15 cellular contexts compared by ENCODE assay signal in genomic region chr17:82287013-82287848, GRCh38. TPM values are rescaled to one million over a fixed set of nuclear protein-coding genes. Genes with fewer than 3 reads are reported as not detected.
DNase-seq lines count a peak whose midpoint lies in the region; ATAC-seq, FAIRE-seq and TF ChIP-seq lines count a peak whose summit lies in the region.
"Had no signal": no experiment of that assay in that cellular context is flagged by ENCODE, and none has a peak within 500 bp of the region (broad histone marks: within the 10 kb centered on the region; RNA-seq: fewer than 3 reads in every experiment).

No MANE protein-coding gene starts in this region.

- TF ChIP-seq RAD21 in A549 (conservative IDR thresholded peaks at IDR 0.05 in 1 of 2, IDR thresholded peaks at IDR 0.05 in 1 of 2): no peak

- POLR2A ChIA-PET in A549 (lab: Yijun Ruan, JAX): no interaction called here

- TF ChIP-seq POLR2A in A549 (IDR thresholded peaks at IDR 0.05; ENCODE audit: low read length): no peak

- 86% methylated on average over 8 of the region's 8 CpGs for WGBS in A549 (ENCODE audit: missing lambda C conversion rate)
- WGBS in pancreas, 2 donors: 83% methylated on average over 8 of the region's 8 CpGs

- H3K27me3 ChIP-seq in duodenal mucosa (ENCODE audit: control insufficient read depth in 1 of 2, insufficient read depth in 2 of 2, low read length in 2 of 2): peaks cover 0 to 3% of the 10 kb centered on the region in 2 donors
- H3K27me3 ChIP-seq in pancreas: no peaks in the 10 kb centered on the region
- H3K27me3 ChIP-seq: spleen had no signal

- peaks cover 0 to 12% (median 8%) of the 10 kb centered on the region in 3 donors for H3K4me1 Mint-ChIP-seq in IgD-negative memory B cell
- H3K4me1 Mint-ChIP-seq in activated T-helper 2 cell treated with anti-CD3 and anti-CD28 coated beads, Interferon-gamma antibody, Interleukin-2, Interleukin-4, amounts not matched to agents 10 μg/mL and 5 μg/mL and 100 μg/mL, durations not matched to agents 14 hours and 24 hours and 36 hours (ENCODE audit: low read depth): peaks cover 25% of the 10 kb centered on the region

- H3K27ac ChIP-seq in A549 (peak overlapping the region; percentile 87 to 88), duodenal mucosa (ENCODE audit: low read depth, low read length) (peak overlapping the region; percentile 80), pancreas (peak overlapping the region; percentile 39 to 88 (median 83))

- H3K9me3 ChIP-seq in A549 (peaks cover 11% of the 10 kb centered on the region), duodenal mucosa (ENCODE audit: control insufficient read depth in 1 of 2, low read length in 2 of 2) (no peaks in the 10 kb centered on the region), pancreas (no peaks in the 10 kb centered on the region)
- H3K9me3 ChIP-seq: spleen had no signal

- H3K36me3 Mint-ChIP-seq in IgD-negative memory B cell: no peaks in the 10 kb centered on the region
- peaks cover 3% of the 10 kb centered on the region for H3K36me3 Mint-ChIP-seq in activated T-helper 2 cell treated with anti-CD3 and anti-CD28 coated beads, Interferon-gamma antibody, Interleukin-2, Interleukin-4, amounts not matched to agents 10 μg/mL and 5 μg/mL and 100 μg/mL, durations not matched to agents 14 hours and 24 hours and 36 hours (ENCODE audit: low read depth)
- H3K36me3 Mint-ChIP-seq: naive thymus-derived CD4-positive, alpha-beta T cell had no signal

- no peaks in the 10 kb centered on the region for H3K27me3 Mint-ChIP-seq in IgD-negative memory B cell
- H3K27me3 Mint-ChIP-seq in activated T-helper 2 cell treated with anti-CD3 and anti-CD28 coated beads, Interferon-gamma antibody, Interleukin-2, Interleukin-4, amounts not matched to agents 10 μg/mL and 5 μg/mL and 100 μg/mL, durations not matched to agents 14 hours and 24 hours and 36 hours (ENCODE audit: low read depth): peaks cover 5% of the 10 kb centered on the region
- H3K27me3 Mint-ChIP-seq: naive thymus-derived CD4-positive, alpha-beta T cell had no signal

- intact Hi-C loops in pancreas (cut with DNase I): no loop called here
- intact Hi-C loops in activated T-helper 2 cell treated with anti-CD3 and anti-CD28 coated beads, Interferon-gamma antibody, Interleukin-2, Interleukin-4, amounts not matched to agents 10 μg/mL and 5 μg/mL and 100 μg/mL, durations not matched to agents 14 hours and 24 hours and 36 hours (cut with micrococcal nuclease): no loop called here

- no peaks in the 10 kb centered on the region for H3K9me3 Mint-ChIP-seq in IgD-negative memory B cell
- no peaks in the 10 kb centered on the region for H3K9me3 Mint-ChIP-seq in activated T-helper 2 cell treated with anti-CD3 and anti-CD28 coated beads, Interferon-gamma antibody, Interleukin-2, Interleukin-4, amounts not matched to agents 10 μg/mL and 5 μg/mL and 100 μg/mL, durations not matched to agents 14 hours and 24 hours and 36 hours
- H3K9me3 Mint-ChIP-seq: naive thymus-derived CD4-positive, alpha-beta T cell had no signal

- no peak for FAIRE-seq in A549 (lab: Jason Lieb, UNC)
- no peak for FAIRE-seq in pancreas (lab: Jason Lieb, UNC)

- TF ChIP-seq CTCF in A549 (IDR thresholded peaks at IDR 0.05): no peak
- TF ChIP-seq CTCF in pancreas (IDR thresholded peaks at IDR 0.05): no peak

- H3K4me3 ChIP-seq in A549: peak overlapping the region; percentile 6; the same call in 1 of the 3 replicates
- H3K4me3 ChIP-seq in duodenal mucosa (ENCODE audit: low read depth in 1 of 2, low read length in 2 of 2): peak overlapping the region in 1 of 2 donors; percentile 16
- H3K4me3 ChIP-seq in pancreas: no peak overlapping the region
- H3K4me3 ChIP-seq: spleen had no signal

- H3K36me3 ChIP-seq in duodenal mucosa (ENCODE audit: control insufficient read depth in 1 of 2, insufficient read depth in 2 of 2, low read length in 2 of 2): no peaks in the 10 kb centered on the region
- no peaks in the 10 kb centered on the region for H3K36me3 ChIP-seq in pancreas
- H3K36me3 ChIP-seq: spleen had no signal

- H3K27ac Mint-ChIP-seq in IgD-negative memory B cell: peak overlapping the region in 2 of 3 donors; percentile 23 to 47
- H3K27ac Mint-ChIP-seq in activated T-helper 2 cell treated with anti-CD3 and anti-CD28 coated beads, Interferon-gamma antibody, Interleukin-2, Interleukin-4, amounts not matched to agents 10 μg/mL and 5 μg/mL and 100 μg/mL, durations not matched to agents 14 hours and 24 hours and 36 hours: no peak overlapping the region

- no peak for DNase-seq in A549 (ENCODE audit: low read depth in 1 of 2, low spot score in 1 of 2)
- no peak for DNase-seq in pancreas
- no peak for DNase-seq in SKM-1 (lab: John Stamatoyannopoulos, UW; ENCODE audit: unreplicated experiment)
- DNase-seq in activated T-helper 2 cell treated with anti-CD3 and anti-CD28 coated beads, Interferon-gamma antibody, Interleukin-2, Interleukin-4, amounts not matched to agents 10 μg/mL and 5 μg/mL and 100 μg/mL, durations not matched to agents 14 hours and 24 hours and 36 hours (ENCODE audit: low spot score): no peak
- DNase-seq in NCI-H1105 treated with DMSO at 0.1 percent for 48 hours (lab: John Stamatoyannopoulos, UW): no peak
- DNase-seq: activated CD4-positive, CD25-positive, alpha-beta regulatory T cell; activated T-cell treated with anti-CD3 and anti-CD28 coated beads, Interleukin-2, amount 50 U/mL, for 48 hours; naive thymus-derived CD4-positive, alpha-beta T cell; NCI-H1092; NCI-H526; SIG-M5; spleen had no signal

- CTCF ChIA-PET in A549 (lab: Yijun Ruan, JAX): interaction anchor here (0.8 to 1.6 kb wide), 7 partner anchors 10 to 257 kb away, joined by 3 to 4 read pairs (median 3); no protein-coding TSS in a partner anchor

- H3K4me2 ChIP-seq in A549: peak overlapping the region; percentile 66

- H3K4me3 Mint-ChIP-seq in IgD-negative memory B cell: peak overlapping the region in 1 of 4 donors; percentile 71
- H3K4me3 Mint-ChIP-seq in activated T-helper 2 cell treated with anti-CD3 and anti-CD28 coated beads, Interferon-gamma antibody, Interleukin-2, Interleukin-4, amounts not matched to agents 10 μg/mL and 5 μg/mL and 100 μg/mL, durations not matched to agents 14 hours and 24 hours and 36 hours (ENCODE audit: low read depth): no peak overlapping the region

- H3K4me1 ChIP-seq in A549 (peaks cover 49% of the 10 kb centered on the region), duodenal mucosa (ENCODE audit: control insufficient read depth in 1 of 2, insufficient read depth in 2 of 2, low read length in 2 of 2) (peaks cover 39 to 47% of the 10 kb centered on the region in 2 donors), pancreas (peaks cover 11 to 23% (median 23%) of the 10 kb centered on the region in 3 donors)

- ATAC-seq in A549 (no peak), pancreas (no peak), GM19023 (IDR thresholded peaks at IDR 0.05; ENCODE audit: unreplicated experiment) (no peak)
- ATAC-seq: naive thymus-derived CD4-positive, alpha-beta T cell had no signal

- peak overlapping the region in 1 of 2 donors; percentile 33 for H3K9ac ChIP-seq in duodenal mucosa (ENCODE audit: low read depth in 1 of 2, low read length in 2 of 2)

- no peak for TF ChIP-seq EP300 in A549 (IDR thresholded peaks at IDR 0.05)

RNA-seq across cellular contexts. Expression of gene CSNK1D, which starts 13.7 kb away (rescaled TPM):
- 130 and 139 TPM in 2 replicates for polyA plus RNA-seq in A549 (2011; rRNA removed)
- 182 and 192 TPM in 2 replicates for polyA plus RNA-seq in A549 (2012; cell fraction: cytosol; rRNA removed)
- polyA plus RNA-seq in A549 (2012; cell fraction: nucleus; rRNA removed): 734 and 786 TPM in 2 replicates
- polyA plus RNA-seq in A549 (2017; fragmentation: RNase III; extraction: RNeasy Plus Mini Kit Qiagen cat#74134 plus additional on column Dnase treatment): 151 to 173 TPM (median 163 TPM) in 3 replicates
- 105 and 128 TPM in 2 replicates for polyA minus RNA-seq in A549 (2011; rRNA and poly(A)+ RNA removed)
- 78.3 TPM for polyA plus RNA-seq in IgD-negative memory B cell
- 10 to 100 TPM; 47.1 to 81.6 (median 62.5) TPM for total RNA-seq in pancreas
- polyA plus RNA-seq in pancreas: 100 to 1,000 TPM; 101 to 107 TPM
- total RNA-seq in activated T-helper 2 cell treated with anti-CD3 and anti-CD28 coated beads, Interferon-gamma antibody, Interleukin-2, Interleukin-4, amounts not matched to agents 10 μg/mL and 5 μg/mL and 100 μg/mL, durations not matched to agents 14 hours and 24 hours and 36 hours: 139 and 151 TPM in 2 replicates

RNA-seq across cellular contexts. Expression of gene CD7, which starts 30.2 kb away (rescaled TPM):
- polyA plus RNA-seq in A549 (2011; rRNA removed): not detected in 2 replicates
- polyA plus RNA-seq in A549 (2012; cell fraction: cytosol; rRNA removed): not detected in 2 replicates
- polyA plus RNA-seq in A549 (2012; cell fraction: nucleus; rRNA removed): 0.07 TPM in 1 of 2 replicates, not detected in the other
- polyA plus RNA-seq in A549 (2017; fragmentation: RNase III; extraction: RNeasy Plus Mini Kit Qiagen cat#74134 plus additional on column Dnase treatment): not detected in 3 replicates
- polyA minus RNA-seq in A549 (2011; rRNA and poly(A)+ RNA removed): not detected in 2 replicates
- 4.4 TPM for polyA plus RNA-seq in IgD-negative memory B cell
- total RNA-seq in pancreas: 1 to 10 TPM in 2 of 6 donors, under 1 TPM in 4; 0.28 to 1.3 (median 0.98) TPM
- 1 to 10 TPM in 1 of 2 donors, under 1 TPM in 1; 0.70 to 1.0 TPM for polyA plus RNA-seq in pancreas
- total RNA-seq in activated T-helper 2 cell treated with anti-CD3 and anti-CD28 coated beads, Interferon-gamma antibody, Interleukin-2, Interleukin-4, amounts not matched to agents 10 μg/mL and 5 μg/mL and 100 μg/mL, durations not matched to agents 14 hours and 24 hours and 36 hours: 345 and 351 TPM in 2 replicates

RNA-seq across cellular contexts. Expression of gene SECTM1, which starts 46.3 kb away (rescaled TPM):
- 0.22 and 0.58 TPM in 2 replicates for polyA plus RNA-seq in A549 (2011; rRNA removed)
- polyA plus RNA-seq in A549 (2012; cell fraction: cytosol; rRNA removed): 0.31 and 0.52 TPM in 2 replicates
- 0.58 and 0.83 TPM in 2 replicates for polyA plus RNA-seq in A549 (2012; cell fraction: nucleus; rRNA removed)
- 1.5 to 2.5 TPM (median 2.0 TPM) in 3 replicates for polyA plus RNA-seq in A549 (2017; fragmentation: RNase III; extraction: RNeasy Plus Mini Kit Qiagen cat#74134 plus additional on column Dnase treatment)
- not detected in 2 replicates for polyA minus RNA-seq in A549 (2011; rRNA and poly(A)+ RNA removed)
- polyA plus RNA-seq in IgD-negative memory B cell: 0.83 TPM
- 1 to 10 TPM in 5 of 6 donors, under 1 TPM in 1; 0.74 to 7.4 (median 1.4) TPM for total RNA-seq in pancreas
- 1 to 10 TPM; 1.5 to 3.3 TPM for polyA plus RNA-seq in pancreas
- 2.7 and 3.7 TPM in 2 replicates for total RNA-seq in activated T-helper 2 cell treated with anti-CD3 and anti-CD28 coated beads, Interferon-gamma antibody, Interleukin-2, Interleukin-4, amounts not matched to agents 10 μg/mL and 5 μg/mL and 100 μg/mL, durations not matched to agents 14 hours and 24 hours and 36 hours

RNA-seq across cellular contexts. Expression of gene SLC16A3, which starts 58.4 kb away (rescaled TPM):
- 28.6 and 40.0 TPM in 2 replicates for polyA plus RNA-seq in A549 (2011; rRNA removed)
- 53.6 and 113 TPM in 2 replicates for polyA plus RNA-seq in A549 (2012; cell fraction: cytosol; rRNA removed)
- 108 and 156 TPM in 2 replicates for polyA plus RNA-seq in A549 (2012; cell fraction: nucleus; rRNA removed)
- 77.9 to 97.7 TPM (median 90.9 TPM) in 3 replicates for polyA plus RNA-seq in A549 (2017; fragmentation: RNase III; extraction: RNeasy Plus Mini Kit Qiagen cat#74134 plus additional on column Dnase treatment)
- polyA minus RNA-seq in A549 (2011; rRNA and poly(A)+ RNA removed): 31.5 TPM in 2 replicates
- 3.7 TPM for polyA plus RNA-seq in IgD-negative memory B cell
- total RNA-seq in pancreas: 10 to 100 TPM in 2 of 6 donors, 1 to 10 TPM in 4; 1.2 to 22.8 (median 4.2) TPM
- 1 to 10 TPM; 3.5 TPM for polyA plus RNA-seq in pancreas
- 187 and 200 TPM in 2 replicates for total RNA-seq in activated T-helper 2 cell treated with anti-CD3 and anti-CD28 coated beads, Interferon-gamma antibody, Interleukin-2, Interleukin-4, amounts not matched to agents 10 μg/mL and 5 μg/mL and 100 μg/mL, durations not matched to agents 14 hours and 24 hours and 36 hours
